8 cellular contexts compared by ENCODE assay signal in the genomic region with DNA sequence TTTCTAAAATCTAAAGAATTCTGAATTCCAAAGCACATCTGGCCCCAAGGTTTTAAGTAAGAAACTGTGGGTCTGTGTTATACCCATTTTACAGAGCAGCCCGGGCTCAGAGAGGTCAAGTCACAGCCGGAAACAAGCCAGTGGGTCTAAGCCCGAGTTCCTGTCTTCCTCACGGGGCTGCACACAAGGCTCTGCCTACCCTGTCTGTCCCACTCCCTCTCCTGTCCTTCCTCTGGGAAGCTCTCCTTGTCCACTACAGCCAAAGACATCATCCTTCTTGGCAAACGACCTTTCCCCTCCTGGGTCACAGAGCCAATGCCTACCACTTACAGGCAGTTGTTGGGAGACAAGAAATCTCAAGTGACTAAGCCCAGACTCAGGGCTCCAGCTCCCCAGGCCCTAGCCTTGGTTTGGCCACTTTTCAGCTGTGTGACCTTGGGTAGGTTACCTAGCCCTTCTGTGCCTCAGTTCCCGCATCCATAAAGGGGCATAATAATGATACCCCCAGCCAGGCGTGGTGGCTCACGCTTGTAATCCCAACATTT. TPM values are rescaled to one million over a fixed set of nuclear protein-coding genes. Genes with fewer than 3 reads are reported as not detected.
DNase-seq lines count a peak whose midpoint lies in the region; ATAC-seq and TF ChIP-seq lines count a peak whose summit lies in the region.

No MANE protein-coding gene starts in this region.

- TF ChIP-seq CTCF in hepatocyte (IDR thresholded peaks at IDR 0.05; ENCODE audit: poor library complexity) (no peak), smooth muscle cell (IDR thresholded peaks at IDR 0.05; ENCODE audit: borderline replicate concordance, insufficient read depth, poor library complexity, severe bottlenecking) (no peak)

- H4K20me1 ChIP-seq in hepatocyte (ENCODE audit: insufficient read depth, poor library complexity, severe bottlenecking) (no peaks in the 10 kb centered on the region), smooth muscle cell (ENCODE audit: low read depth) (no peaks in the 10 kb centered on the region)

- H3K4me2 ChIP-seq in hepatocyte (peak overlapping the region; percentile 74), smooth muscle cell (peak overlapping the region; percentile 89)

- H2AFZ ChIP-seq in hepatocyte (no peak overlapping the region), smooth muscle cell (ENCODE audit: low read depth) (no peak overlapping the region)

- in situ Hi-C loops in KBM-7 (cut with MboI; ENCODE audit: low pct_unique_long_range_greater_than_20kb, low sequenced_read_pairs), result no loop called here

- H3K9ac ChIP-seq in HUES48 (ENCODE audit: low read depth, low read length) (peak overlapping the region; percentile 68), adipocyte (ENCODE audit: low read length) (peak overlapping the region; percentile 85), smooth muscle cell (ENCODE audit: low read depth) (peak overlapping the region; percentile 52)

- DNase-seq in adipocyte (ENCODE audit: low read depth) (peak; percentile 18), hepatocyte (ENCODE audit: low spot score) (no peak), smooth muscle cell (lab: John Stamatoyannopoulos, UW; ENCODE audit: unreplicated experiment) (no peak), SK-N-DZ (ENCODE audit: low spot score) (no peak), foreskin melanocyte (no peak), KBM-7 (no peak)

- H3K9me2 ChIP-seq in hepatocyte (replicated peaks; ENCODE audit: insufficient read depth), result no peaks in the 10 kb centered on the region

- H3K9me3 ChIP-seq in HUES48 (ENCODE audit: control insufficient read depth, insufficient read depth, low read length), result no peaks in the 10 kb centered on the region
- no peaks in the 10 kb centered on the region for H3K9me3 ChIP-seq in adipocyte (ENCODE audit: control insufficient read depth, low read length)
- H3K9me3 ChIP-seq in hepatocyte (ENCODE audit: low read depth), result no peaks in the 10 kb centered on the region
- H3K9me3 ChIP-seq in smooth muscle cell (replicated peaks; ENCODE audit: low read depth), result no peaks in the 10 kb centered on the region

- ATAC-seq in GM18511 (IDR thresholded peaks at IDR 0.05; ENCODE audit: unreplicated experiment), result no peak

- H3K36me3 ChIP-seq in HUES48 (ENCODE audit: control insufficient read depth, insufficient read depth, low read length) (no peaks in the 10 kb centered on the region), adipocyte (ENCODE audit: control insufficient read depth, insufficient read depth, low read length, severe bottlenecking) (no peaks in the 10 kb centered on the region), hepatocyte (replicated peaks; ENCODE audit: insufficient read depth, low read depth) (no peaks in the 10 kb centered on the region), smooth muscle cell (ENCODE audit: low read depth) (no peaks in the 10 kb centered on the region)

- H3K4me3 ChIP-seq in HUES48 (ENCODE audit: low read depth, low read length) (peak overlapping the region; percentile 43; the same call in 1 of the 2 replicates), adipocyte (ENCODE audit: low read length) (peak overlapping the region; percentile 63), hepatocyte (no peak overlapping the region), smooth muscle cell (peak overlapping the region; percentile 44)

- H3K4me1 ChIP-seq in HUES48 (ENCODE audit: control insufficient read depth, insufficient read depth, low read length) (peaks cover 36% of the 10 kb centered on the region), adipocyte (ENCODE audit: control insufficient read depth, insufficient read depth, low read length) (peaks cover 28% of the 10 kb centered on the region), hepatocyte (ENCODE audit: insufficient read depth) (peaks cover 10% of the 10 kb centered on the region), smooth muscle cell (ENCODE audit: low read depth) (peaks cover 13% of the 10 kb centered on the region)

- H3K27ac ChIP-seq in HUES48 (ENCODE audit: low read depth, low read length) (peak overlapping the region; percentile 99), hepatocyte (peak overlapping the region; percentile 90), smooth muscle cell (ENCODE audit: low read depth) (peak overlapping the region; percentile 90)

- 82% methylated on average over 8 of the region's 8 CpGs for WGBS in hepatocyte (ENCODE audit: low lambda C conversion rate, missing lambda C conversion rate)
- WGBS in smooth muscle cell (ENCODE audit: low lambda C conversion rate), result 78% methylated on average over 8 of the region's 8 CpGs

- peaks cover 15% of the 10 kb centered on the region for H3F3A ChIP-seq in smooth muscle cell (ENCODE audit: low read depth)

- no peaks in the 10 kb centered on the region for H3K79me2 ChIP-seq in hepatocyte
- H3K79me2 ChIP-seq in smooth muscle cell (ENCODE audit: low read depth), result no peaks in the 10 kb centered on the region

- H3K27me3 ChIP-seq in HUES48 (ENCODE audit: control insufficient read depth, insufficient read depth, low read length) (no peaks in the 10 kb centered on the region), adipocyte (replicated peaks; ENCODE audit: control insufficient read depth, insufficient read depth, low read length) (peaks cover 6% of the 10 kb centered on the region), hepatocyte (no peaks in the 10 kb centered on the region), smooth muscle cell (ENCODE audit: low read depth) (no peaks in the 10 kb centered on the region)

RNA-seq across cellular contexts. Expression of a gene that starts 55.6 kb away (rescaled TPM):
- total RNA-seq in hepatocyte, result 2.3 and 3.0 TPM in 2 replicates
- 3.0 TPM in 2 replicates for polyA plus RNA-seq in hepatocyte
- 1.5 and 1.7 TPM in 2 replicates for total RNA-seq in smooth muscle cell
- 1.8 and 2.7 TPM in 2 replicates for polyA plus RNA-seq in smooth muscle cell
- 3.2 and 3.7 TPM in 2 replicates for polyA plus RNA-seq in SK-N-DZ (2014; cell fraction: cytosol; rRNA removed)
- 6.2 and 10.1 TPM in 2 replicates for polyA plus RNA-seq in SK-N-DZ (2014; cell fraction: nucleus; rRNA removed)
